Comparison of ENCODE assay signal across 19 cellular contexts in the genomic region with DNA sequence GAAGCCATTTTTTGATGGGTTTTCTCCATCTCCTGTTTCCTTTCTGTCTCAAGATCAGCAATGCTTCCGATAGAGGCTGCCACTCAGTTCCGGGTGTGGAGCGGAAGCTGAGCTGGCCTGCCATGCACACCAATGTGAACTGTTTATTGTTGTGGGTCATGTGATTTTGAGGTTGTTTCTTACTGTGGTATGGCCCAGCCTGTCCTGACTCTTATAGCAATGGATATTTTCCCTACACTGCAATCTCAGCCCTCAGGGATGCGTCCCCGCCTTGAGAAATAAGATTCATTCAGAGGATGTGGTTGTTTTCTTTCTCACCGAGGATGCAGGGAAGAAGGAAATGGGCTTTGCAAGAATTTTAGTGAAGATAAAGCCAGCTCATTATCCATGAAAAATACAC.
DNase-seq lines count a peak whose midpoint lies in the region; ATAC-seq, FAIRE-seq and TF ChIP-seq lines count a peak whose summit lies in the region.
"Had no signal": no experiment of that assay in that cellular context is flagged by ENCODE, and none has a peak within 500 bp of the region (broad histone marks: within the 10 kb centered on the region; RNA-seq: fewer than 3 reads in every experiment).

No MANE protein-coding gene starts in this region.

- H3F3A ChIP-seq in SK-N-SH (replicated peaks; ENCODE audit: insufficient read depth) = no peaks in the 10 kb centered on the region

- intact Hi-C loops in activated T-helper 2 cell treated with anti-CD3 and anti-CD28 coated beads, Interferon-gamma antibody, Interleukin-2, Interleukin-4, amounts not matched to agents 10 μg/mL and 5 μg/mL and 100 μg/mL, durations not matched to agents 14 hours and 24 hours and 36 hours (cut with micrococcal nuclease) = no loop called here

- H3K4me2 ChIP-seq in SK-N-SH (no peak overlapping the region), astrocyte (ENCODE audit: low read length) (peak overlapping the region; percentile 15)
- H3K4me2 ChIP-seq: GM23338, KMS-11, PC-9 had no signal

- H3K36me3 Mint-ChIP-seq in astrocyte (ENCODE audit: low read depth, unreplicated experiment) = peaks cover 6% of the 10 kb centered on the region
- H3K36me3 Mint-ChIP-seq in activated T-helper 2 cell treated with anti-CD3 and anti-CD28 coated beads, Interferon-gamma antibody, Interleukin-2, Interleukin-4, amounts not matched to agents 10 μg/mL and 5 μg/mL and 100 μg/mL, durations not matched to agents 14 hours and 24 hours and 36 hours (ENCODE audit: low read depth) = peaks cover 22% of the 10 kb centered on the region

- POLR2A ChIA-PET in SK-N-SH (lab: Yijun Ruan, JAX) = no interaction called here

- peaks cover 5% of the 10 kb centered on the region for H3K4me1 Mint-ChIP-seq in astrocyte (ENCODE audit: low read depth, unreplicated experiment)
- H3K4me1 Mint-ChIP-seq in activated T-helper 2 cell treated with anti-CD3 and anti-CD28 coated beads, Interferon-gamma antibody, Interleukin-2, Interleukin-4, amounts not matched to agents 10 μg/mL and 5 μg/mL and 100 μg/mL, durations not matched to agents 14 hours and 24 hours and 36 hours (ENCODE audit: low read depth) = peaks cover 3% of the 10 kb centered on the region
- H3K4me1 Mint-ChIP-seq: CD4-positive, alpha-beta memory T cell had no signal

- no peaks in the 10 kb centered on the region for H3K9me2 ChIP-seq in SK-N-SH

- H3K27me3 ChIP-seq in SK-N-SH (ENCODE audit: insufficient read depth) (no peaks in the 10 kb centered on the region), astrocyte (ENCODE audit: insufficient read depth, low read length) (no peaks in the 10 kb centered on the region)

- no peaks in the 10 kb centered on the region for H3K9me3 ChIP-seq in SK-N-SH
- H3K9me3 ChIP-seq in astrocyte (ENCODE audit: insufficient read depth, low read depth, low read length) = no peaks in the 10 kb centered on the region

- CTCF ChIA-PET in SK-N-SH (lab: Yijun Ruan, JAX) = no interaction called here

- FAIRE-seq in astrocyte (lab: Jason Lieb, UNC) = no peak

- H3K27me3 Mint-ChIP-seq in astrocyte (ENCODE audit: low read depth, unreplicated experiment) = no peaks in the 10 kb centered on the region
- H3K27me3 Mint-ChIP-seq in activated T-helper 2 cell treated with anti-CD3 and anti-CD28 coated beads, Interferon-gamma antibody, Interleukin-2, Interleukin-4, amounts not matched to agents 10 μg/mL and 5 μg/mL and 100 μg/mL, durations not matched to agents 14 hours and 24 hours and 36 hours (ENCODE audit: low read depth) = no peaks in the 10 kb centered on the region
- H3K27me3 Mint-ChIP-seq: CD4-positive, alpha-beta memory T cell had no signal

- H3K27ac Mint-ChIP-seq in astrocyte (ENCODE audit: unreplicated experiment) = no peak overlapping the region
- H3K27ac Mint-ChIP-seq in activated T-helper 2 cell treated with anti-CD3 and anti-CD28 coated beads, Interferon-gamma antibody, Interleukin-2, Interleukin-4, amounts not matched to agents 10 μg/mL and 5 μg/mL and 100 μg/mL, durations not matched to agents 14 hours and 24 hours and 36 hours = no peak overlapping the region
- H3K27ac Mint-ChIP-seq: CD4-positive, alpha-beta memory T cell; GM23338 had no signal

- DNase-seq in SK-N-SH = no peak
- DNase-seq in astrocyte (ENCODE audit: low read depth) = no peak
- peak; percentile 66 for DNase-seq in foreskin melanocyte
- peak; percentile 5 for DNase-seq in pulmonary artery endothelial cell (ENCODE audit: low read depth, low spot score)
- no peak for DNase-seq in activated T-helper 2 cell treated with anti-CD3 and anti-CD28 coated beads, Interferon-gamma antibody, Interleukin-2, Interleukin-4, amounts not matched to agents 10 μg/mL and 5 μg/mL and 100 μg/mL, durations not matched to agents 14 hours and 24 hours and 36 hours (ENCODE audit: low spot score)
- DNase-seq: Calu3; CD4-positive, alpha-beta memory T cell; DMS53; NCI-H1048; NCI-H146; NCI-H2081; NCI-H524; PC-9 had no signal

- no peak overlapping the region for H3K27ac ChIP-seq in SK-N-SH (ENCODE audit: low read depth in 2 of 2, low read length in 1 of 2)
- no peak overlapping the region for H3K27ac ChIP-seq in astrocyte (ENCODE audit: low read depth, low read length)
- H3K27ac ChIP-seq: 22Rv1, KMS-11, PC-9 had no signal

- H3K9me3 Mint-ChIP-seq in astrocyte (ENCODE audit: unreplicated experiment) = peaks cover 15% of the 10 kb centered on the region
- peaks cover 17% of the 10 kb centered on the region for H3K9me3 Mint-ChIP-seq in activated T-helper 2 cell treated with anti-CD3 and anti-CD28 coated beads, Interferon-gamma antibody, Interleukin-2, Interleukin-4, amounts not matched to agents 10 μg/mL and 5 μg/mL and 100 μg/mL, durations not matched to agents 14 hours and 24 hours and 36 hours

- H3K36me3 ChIP-seq in SK-N-SH (replicated peaks in 1 of 2; ENCODE audit: control insufficient read depth in 1 of 2, insufficient read depth in 2 of 2, low read length in 1 of 2) (no peaks in the 10 kb centered on the region), astrocyte (ENCODE audit: insufficient read depth, low read length) (no peaks in the 10 kb centered on the region)

- WGBS in SK-N-SH (ENCODE audit: low lambda C conversion rate) = 92% methylated on average over 6 of the region's 6 CpGs

- no peak for TF ChIP-seq EP300 in SK-N-SH (IDR thresholded peaks at IDR 0.05; ENCODE audit: borderline replicate concordance in 1 of 2, low read depth in 1 of 2, low read length in 1 of 2)

- H4K20me1 ChIP-seq in SK-N-SH (ENCODE audit: insufficient read depth) (no peaks in the 10 kb centered on the region), astrocyte (ENCODE audit: insufficient read depth, low read length) (no peaks in the 10 kb centered on the region)

- H3K9ac ChIP-seq in SK-N-SH (no peak overlapping the region), astrocyte (ENCODE audit: low read length) (no peak overlapping the region)
- H3K9ac ChIP-seq: KMS-11 had no signal

- no peak overlapping the region for H3K4me3 ChIP-seq in SK-N-SH (ENCODE audit: low read depth in 2 of 2, low read length in 1 of 2)
- H3K4me3 ChIP-seq in astrocyte (ENCODE audit: insufficient read depth, low read depth, low read length) = no peak overlapping the region
- H3K4me3 ChIP-seq: GM23338, PC-9 had no signal

- no peak for TF ChIP-seq CTCF in SK-N-SH (IDR thresholded peaks at IDR 0.05)
- no peak for TF ChIP-seq CTCF in astrocyte (IDR thresholded peaks at IDR 0.05; ENCODE audit: insufficient read depth, low read depth, low read length)

- H2AFZ ChIP-seq in SK-N-SH (ENCODE audit: low read depth) (peak overlapping the region; percentile 22; the same call in 1 of the 2 replicates), astrocyte (ENCODE audit: low read depth, low read length) (peak overlapping the region; percentile 43)
- H2AFZ ChIP-seq: GM23338, PC-9 had no signal

- H3K4me3 Mint-ChIP-seq in astrocyte (ENCODE audit: unreplicated experiment) = no peak overlapping the region
- no peak overlapping the region for H3K4me3 Mint-ChIP-seq in activated T-helper 2 cell treated with anti-CD3 and anti-CD28 coated beads, Interferon-gamma antibody, Interleukin-2, Interleukin-4, amounts not matched to agents 10 μg/mL and 5 μg/mL and 100 μg/mL, durations not matched to agents 14 hours and 24 hours and 36 hours (ENCODE audit: low read depth)
- H3K4me3 Mint-ChIP-seq: CD4-positive, alpha-beta memory T cell; GM23338 had no signal

- TF ChIP-seq RAD21 in SK-N-SH (IDR thresholded peaks at IDR 0.05; ENCODE audit: low read length) = no peak

- ATAC-seq in SK-N-SH treated with all-trans-retinoic acid at 6 μM for 48 hours (no peak), GM21619 (IDR thresholded peaks at IDR 0.05; ENCODE audit: unreplicated experiment) (no peak), GM18873 (IDR thresholded peaks at IDR 0.05; ENCODE audit: low FRiP score, unreplicated experiment) (no peak)
- ATAC-seq: GM23338 had no signal

- H3K79me2 ChIP-seq in SK-N-SH (ENCODE audit: insufficient read depth) (no peaks in the 10 kb centered on the region), astrocyte (ENCODE audit: insufficient read depth, low read length) (no peaks in the 10 kb centered on the region)

- H3K4me1 ChIP-seq in SK-N-SH (ENCODE audit: control insufficient read depth in 1 of 2, insufficient read depth in 2 of 2, low read depth in 1 of 2, low read length in 1 of 2) (no peaks in the 10 kb centered on the region), astrocyte (ENCODE audit: insufficient read depth, low read length) (peaks cover 5% of the 10 kb centered on the region)

TF ChIP-seq in SK-N-SH, 30 proteins besides CTCF, POLR2A, EP300 and RAD21 (continues in another document):
- TF ChIP-seq, protein P1, sequence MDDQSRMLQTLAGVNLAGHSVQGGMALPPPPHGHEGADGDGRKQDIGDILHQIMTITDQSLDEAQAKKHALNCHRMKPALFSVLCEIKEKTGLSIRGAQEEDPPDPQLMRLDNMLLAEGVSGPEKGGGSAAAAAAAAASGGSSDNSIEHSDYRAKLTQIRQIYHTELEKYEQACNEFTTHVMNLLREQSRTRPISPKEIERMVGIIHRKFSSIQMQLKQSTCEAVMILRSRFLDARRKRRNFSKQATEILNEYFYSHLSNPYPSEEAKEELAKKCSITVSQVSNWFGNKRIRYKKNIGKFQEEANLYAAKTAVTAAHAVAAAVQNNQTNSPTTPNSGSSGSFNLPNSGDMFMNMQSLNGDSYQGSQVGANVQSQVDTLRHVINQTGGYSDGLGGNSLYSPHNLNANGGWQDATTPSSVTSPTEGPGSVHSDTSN (IDR thresholded peaks at IDR 0.05) = no peak
- no peak for TF ChIP-seq GABPA (IDR thresholded peaks at IDR 0.05; ENCODE audit: low read depth)
- no peak for TF ChIP-seq FOXM1 (IDR thresholded peaks at IDR 0.05; ENCODE audit: low read depth)
- no peak for TF ChIP-seq TAF1 (IDR thresholded peaks at IDR 0.05; ENCODE audit: borderline replicate concordance, low read depth, low read length)
- TF ChIP-seq JUND (IDR thresholded peaks at IDR 0.05) = no peak
- TF ChIP-seq CHD2 (IDR thresholded peaks at IDR 0.05; ENCODE audit: low read length, partially characterized antibody) = no peak

TF ChIP-seq in SK-N-SH treated with all-trans-retinoic acid at 6 μM for 48 hours, 23 proteins besides CTCF, POLR2A, EP300 and RAD21 (continues in another document):
- TF ChIP-seq ZNF565 (CRISPR knock-in tag; conservative IDR thresholded peaks at IDR 0.05; ENCODE audit: low read depth) (no peak), ZFP3 (CRISPR knock-in tag; IDR thresholded peaks at IDR 0.05) (no peak)
- TF ChIP-seq, protein P2, sequence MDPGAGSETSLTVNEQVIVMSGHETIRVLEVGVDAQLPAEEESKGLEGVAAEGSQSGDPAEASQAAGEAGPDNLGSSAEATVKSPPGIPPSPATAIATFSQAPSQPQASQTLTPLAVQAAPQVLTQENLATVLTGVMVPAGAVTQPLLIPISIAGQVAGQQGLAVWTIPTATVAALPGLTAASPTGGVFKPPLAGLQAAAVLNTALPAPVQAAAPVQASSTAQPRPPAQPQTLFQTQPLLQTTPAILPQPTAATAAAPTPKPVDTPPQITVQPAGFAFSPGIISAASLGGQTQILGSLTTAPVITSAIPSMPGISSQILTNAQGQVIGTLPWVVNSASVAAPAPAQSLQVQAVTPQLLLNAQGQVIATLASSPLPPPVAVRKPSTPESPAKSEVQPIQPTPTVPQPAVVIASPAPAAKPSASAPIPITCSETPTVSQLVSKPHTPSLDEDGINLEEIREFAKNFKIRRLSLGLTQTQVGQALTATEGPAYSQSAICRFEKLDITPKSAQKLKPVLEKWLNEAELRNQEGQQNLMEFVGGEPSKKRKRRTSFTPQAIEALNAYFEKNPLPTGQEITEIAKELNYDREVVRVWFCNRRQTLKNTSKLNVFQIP (CRISPR knock-in tag; IDR thresholded peaks at IDR 0.05; ENCODE audit: borderline replicate concordance, low read depth) = no peak

Comparison
In these comparisons a context has a peak if more than half of its experiments do, and no peak if none do; other contexts are left out.
1. DNase-seq: peak in foreskin melanocyte (single experiment) and pulmonary artery endothelial cell (single experiment); none in SK-N-SH (single experiment), astrocyte (single experiment) and activated T-helper 2 cell treated with anti-CD3 and anti-CD28 coated beads, Interferon-gamma antibody, Interleukin-2, Interleukin-4, amounts not matched to agents 10 μg/mL and 5 μg/mL and 100 μg/mL, durations not matched to agents 14 hours and 24 hours and 36 hours (single experiment).